ENCODE assay signal across 17 cellular contexts in genomic region chr2:241261628-241262027, GRCh38. TPM values are rescaled to one million over a fixed set of nuclear protein-coding genes. Genes with fewer than 3 reads are reported as not detected.
DNase-seq lines count a peak whose midpoint lies in the region; ATAC-seq and TF ChIP-seq lines count a peak whose summit lies in the region.
"Had no signal": no experiment of that assay in that cellular context is flagged by ENCODE, and none has a peak within 500 bp of the region (broad histone marks: within the 10 kb centered on the region; RNA-seq: fewer than 3 reads in every experiment).

No MANE protein-coding gene starts in this region.

- DNase-seq in natural killer cell, result no peak
- DNase-seq in natural killer cell treated with Interleukin-12 subunit alpha and Interleukin-12 subunit beta and Interleukin-15 and Interleukin-18, amount 100 ng/mL, for 72 hours (ENCODE audit: low spot score), result no peak
- no peak for DNase-seq in central memory CD8-positive, alpha-beta T cell (ENCODE audit: low spot score in 2 of 2)
- no peak for DNase-seq in neural crest cell (ENCODE audit: low read depth, low spot score)
- no peak for DNase-seq in 8988T
- no peak for DNase-seq in SW 1271 (lab: John Stamatoyannopoulos, UW)
- no peak for DNase-seq in NOMO-1 treated with DMSO at 0.1 percent for 48 hours (lab: John Stamatoyannopoulos, UW; ENCODE audit: unreplicated experiment)
- DNase-seq: Caco-2; DMS153; NCI-H1417; NCI-H1930; NCI-H446; NK-92 treated with Interleukin-12 subunit alpha and Interleukin-12 subunit beta, amount 100 ng/mL, for 24 hours; OCI-M1; RPMI8226; SJCRH30 had no signal

- peaks cover 13% of the 10 kb centered on the region for H3K36me3 Mint-ChIP-seq in natural killer cell
- peaks cover 36% of the 10 kb centered on the region for H3K36me3 Mint-ChIP-seq in natural killer cell treated with Interleukin-12 subunit alpha and Interleukin-12 subunit beta and Interleukin-15 and Interleukin-18, amount 100 ng/mL, for 72 hours
- H3K36me3 Mint-ChIP-seq in central memory CD8-positive, alpha-beta T cell (ENCODE audit: insufficient read depth), result peaks cover 39% of the 10 kb centered on the region
- H3K36me3 Mint-ChIP-seq in neural crest cell (ENCODE audit: low read depth), result peaks cover 23% of the 10 kb centered on the region

- intact Hi-C loops in natural killer cell (cut with micrococcal nuclease), result no loop called here

- peak overlapping the region; percentile 20 to 33 for H3K27ac Mint-ChIP-seq in natural killer cell
- peak overlapping the region in 1 of 2 donors; percentile 56 for H3K27ac Mint-ChIP-seq in natural killer cell treated with Interleukin-12 subunit alpha and Interleukin-12 subunit beta and Interleukin-15 and Interleukin-18, amount 100 ng/mL, for 72 hours
- peak overlapping the region; percentile 71 for H3K27ac Mint-ChIP-seq in central memory CD8-positive, alpha-beta T cell (ENCODE audit: low read depth)
- peak overlapping the region; percentile 77 for H3K27ac Mint-ChIP-seq in neural crest cell (ENCODE audit: unreplicated experiment)

- no peak for ATAC-seq in natural killer cell
- ATAC-seq in natural killer cell treated with Interleukin-12 subunit alpha and Interleukin-12 subunit beta and Interleukin-15 and Interleukin-18, amount 100 ng/mL, for 72 hours, result no peak
- ATAC-seq in central memory CD8-positive, alpha-beta T cell (replicated peaks; ENCODE audit: extremely low read depth, poor library complexity, severe bottlenecking), result no peak
- ATAC-seq in HG02840 (IDR thresholded peaks at IDR 0.05; ENCODE audit: low FRiP score, unreplicated experiment), result no peak

- TF ChIP-seq CTCF in natural killer cell (IDR thresholded peaks at IDR 0.05), result no peak
- no peak for TF ChIP-seq CTCF in neural crest cell (conservative IDR thresholded peaks at IDR 0.05)

- H3K4me3 Mint-ChIP-seq in natural killer cell (no peak overlapping the region), neural crest cell (no peak overlapping the region)
- no peak overlapping the region for H3K4me3 Mint-ChIP-seq in natural killer cell treated with Interleukin-12 subunit alpha and Interleukin-12 subunit beta and Interleukin-15 and Interleukin-18, amount 100 ng/mL, for 72 hours
- H3K4me3 Mint-ChIP-seq in central memory CD8-positive, alpha-beta T cell, result no peak overlapping the region

- H3K27me3 Mint-ChIP-seq in natural killer cell (ENCODE audit: low read depth in 2 of 2) (no peaks in the 10 kb centered on the region), neural crest cell (ENCODE audit: low read depth) (no peaks in the 10 kb centered on the region)
- H3K27me3 Mint-ChIP-seq in natural killer cell treated with Interleukin-12 subunit alpha and Interleukin-12 subunit beta and Interleukin-15 and Interleukin-18, amount 100 ng/mL, for 72 hours, result no peaks in the 10 kb centered on the region
- no peaks in the 10 kb centered on the region for H3K27me3 Mint-ChIP-seq in central memory CD8-positive, alpha-beta T cell

- no peaks in the 10 kb centered on the region for H3K9me3 Mint-ChIP-seq in natural killer cell
- no peaks in the 10 kb centered on the region for H3K9me3 Mint-ChIP-seq in natural killer cell treated with Interleukin-12 subunit alpha and Interleukin-12 subunit beta and Interleukin-15 and Interleukin-18, amount 100 ng/mL, for 72 hours
- H3K9me3 Mint-ChIP-seq in central memory CD8-positive, alpha-beta T cell, result no peaks in the 10 kb centered on the region
- H3K9me3 Mint-ChIP-seq in neural crest cell, result no peaks in the 10 kb centered on the region

- H3K4me1 Mint-ChIP-seq in natural killer cell, result peaks cover 22 to 26% of the 10 kb centered on the region in 2 donors
- peaks cover 26 to 36% of the 10 kb centered on the region in 2 donors for H3K4me1 Mint-ChIP-seq in natural killer cell treated with Interleukin-12 subunit alpha and Interleukin-12 subunit beta and Interleukin-15 and Interleukin-18, amount 100 ng/mL, for 72 hours (ENCODE audit: low read depth in 2 of 2)
- peaks cover 11% of the 10 kb centered on the region for H3K4me1 Mint-ChIP-seq in central memory CD8-positive, alpha-beta T cell
- H3K4me1 Mint-ChIP-seq in neural crest cell, result no peaks in the 10 kb centered on the region

RNA-seq across cellular contexts. Expression of gene HDLBP, which starts 53.8 kb away (rescaled TPM):
- total RNA-seq in natural killer cell (100 to 1,000 TPM; 170 to 200 (median 177) TPM), neural crest cell (320 and 333 TPM in 2 replicates)
- total RNA-seq in natural killer cell treated with Interleukin-12 subunit alpha and Interleukin-12 subunit beta and Interleukin-15 and Interleukin-18, amount 100 ng/mL, for 72 hours, result 100 to 1,000 TPM; 295 to 479 TPM

RNA-seq across cellular contexts. Expression of gene SEPTIN2, which starts 54.1 kb away (rescaled TPM):
- 100 to 1,000 TPM; 275 to 315 (median 275) TPM for total RNA-seq in natural killer cell
- total RNA-seq in natural killer cell treated with Interleukin-12 subunit alpha and Interleukin-12 subunit beta and Interleukin-15 and Interleukin-18, amount 100 ng/mL, for 72 hours, result 100 to 1,000 TPM; 246 to 264 TPM
- 466 and 490 TPM in 2 replicates for total RNA-seq in neural crest cell
